21 cellular contexts compared by ENCODE assay signal in genomic region chr7:132511921-132512320, GRCh38.
"Had no signal": no experiment of that assay in that cellular context is flagged by ENCODE, and none has a peak within 500 bp of the region (broad histone marks: within the 10 kb centered on the region; RNA-seq: fewer than 3 reads in every experiment).

No MANE protein-coding gene starts in this region.

- H3K27ac ChIP-seq: SJSA1, SK-N-MC had no signal

- H3K4me3 ChIP-seq: SJSA1, SK-N-MC had no signal

- H3K27me3 ChIP-seq: SJSA1 had no signal

- H3K9me3 ChIP-seq: SJSA1 had no signal

- DNase-seq: IMR-90, KG1, MV-4-11, NCI-H1048, NCI-H1105, NCI-H1417, NCI-H1436 treated with DMSO at 0.1 percent for 48 hours, NCI-H1694, NCI-H187 treated with DMSO at 0.1 percent for 48 hours, NCI-H2029 treated with DMSO at 0.1 percent for 48 hours, NCI-H2171 treated with DMSO at 0.1 percent for 48 hours, NCI-H345, NCI-H446 treated with DMSO at 0.1 percent for 48 hours, NCI-H510A treated with DMSO at 0.1 percent for 48 hours, NCI-H69, NCI-H774, Right ventricle myocardium superior, SIG-M5 had no signal

- ATAC-seq: HepG2 had no signal

- H3K36me3 ChIP-seq: SJSA1 had no signal

- H3K4me1 ChIP-seq: SJSA1 had no signal
